8 cellular contexts compared by ENCODE assay signal in the genomic region with DNA sequence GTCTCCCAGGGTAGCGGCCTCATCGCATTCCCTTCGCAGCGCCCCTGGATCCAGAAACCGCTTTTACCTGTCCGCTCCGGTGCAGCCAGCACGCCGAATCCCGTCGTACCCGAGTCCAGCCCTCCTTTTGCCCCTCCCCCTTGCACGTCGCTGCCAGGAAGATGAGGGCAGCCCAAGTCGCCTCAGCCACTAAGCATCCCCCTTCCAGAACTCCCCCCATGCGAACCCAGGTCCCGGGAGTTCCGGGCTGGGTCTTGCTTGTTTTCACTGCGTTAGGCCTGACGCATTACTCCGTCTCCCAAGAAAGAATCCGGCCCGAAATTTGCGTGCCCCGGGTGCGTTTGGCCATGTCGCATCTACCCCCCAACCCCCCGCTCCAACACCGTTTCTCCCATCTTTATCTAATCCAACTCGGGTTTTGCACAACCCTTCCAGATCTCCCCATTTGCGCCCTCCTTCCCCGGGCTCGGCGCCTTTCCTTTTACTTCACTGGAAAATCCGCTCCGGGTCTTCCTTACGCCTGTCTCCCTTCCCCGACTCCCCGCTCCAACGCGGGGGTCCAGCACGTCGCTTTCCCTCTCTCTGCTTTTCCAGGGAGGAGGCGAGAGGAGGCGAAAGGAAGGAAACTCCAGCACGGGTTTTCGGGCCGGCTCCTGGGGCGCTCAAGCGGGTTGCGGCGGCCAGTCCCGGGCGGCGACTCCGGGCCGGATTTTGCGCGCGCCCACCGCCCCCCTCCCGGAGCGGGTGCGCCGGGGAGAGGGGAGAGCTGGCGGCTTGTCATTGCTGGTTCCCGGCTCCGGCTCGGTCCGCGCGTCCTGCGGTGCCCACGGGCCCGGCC.
DNase-seq lines count a peak whose midpoint lies in the region; ATAC-seq, FAIRE-seq and TF ChIP-seq lines count a peak whose summit lies in the region.
"Not testable (repeated sequence)": the region's sequence is repeated elsewhere in the genome, so short reads cannot be mapped to it uniquely, and the experiment has no call there.

No MANE protein-coding gene starts in this region.

- ATAC-seq in GM19463 (IDR thresholded peaks at IDR 0.05; ENCODE audit: unreplicated experiment) = peak; percentile 67
- peak; percentile 90 for ATAC-seq in lower lobe of right lung

- H3K4me3 ChIP-seq in endothelial cell of umbilical vein (replicated peaks in 1 of 3; ENCODE audit: insufficient read depth in 1 of 3, low read depth in 1 of 3, low read length in 3 of 3) (peak overlapping the region; percentile 70 to 88 (median 85)), lower lobe of right lung (peak overlapping the region; percentile 73)

- not testable (repeated sequence) for TF ChIP-seq POLR2A in endothelial cell of umbilical vein (IDR thresholded peaks at IDR 0.05; ENCODE audit: low read depth, low read length)

- not testable (repeated sequence) for TF ChIP-seq CTCF in endothelial cell of umbilical vein (IDR thresholded peaks at IDR 0.05; ENCODE audit: extremely low read depth in 1 of 2, insufficient read depth in 1 of 2, low read depth in 1 of 2, low read length in 2 of 2); lower lobe of right lung (IDR thresholded peaks at IDR 0.05)

- CTCF ChIA-PET in endothelial cell of umbilical vein (lab: Charles Lee) = interaction anchor here (0.6 to 1.4 kb wide), 5 partner anchors 10 to 108 kb away, joined by 3 to 7 read pairs (median 4); no protein-coding TSS in a partner anchor

- POLR2A ChIA-PET in endothelial cell of umbilical vein (lab: Charles Lee) = not testable (repeated sequence)

- intact Hi-C loops in endothelial cell of umbilical vein (cut with micrococcal nuclease); lower lobe of right lung (cut with DNase I): not testable (repeated sequence)

- H3K36me3 ChIP-seq in endothelial cell of umbilical vein (ENCODE audit: control insufficient read depth in 2 of 2, extremely low read depth in 1 of 2, insufficient read depth in 2 of 2, low read length in 2 of 2); lower lobe of right lung: not testable (repeated sequence)

- DNase-seq in Ammon's horn (ENCODE audit: low spot score) (peak; percentile 89), NAMALWA (ENCODE audit: low spot score) (peak; percentile 85), RPMI8226 (peak; percentile 90), endothelial cell of umbilical vein (ENCODE audit: low read depth, low spot score) (peak; percentile 92), lower lobe of right lung (peak; percentile 86)
- DNase-seq in activated T-cell treated with anti-CD3 and anti-CD28 coated beads, Interleukin-2, amount 50 U/mL, for 48 hours = peak; percentile 74 to 82
- DNase-seq in stimulated activated CD4-positive, alpha-beta T cell treated with anti-CD3 and anti-CD28 coated beads, Interleukin-1b, Interleukin-23, amount 100 ng/mL, for 24 hours (ENCODE audit: low read depth in 4 of 4, low spot score in 1 of 4) = peak in 3 of 4 experiments; percentile 18 to 51 (median 33)

- peak overlapping the region; percentile 99 for H2AFZ ChIP-seq in endothelial cell of umbilical vein (ENCODE audit: low read depth, low read length)

- not testable (repeated sequence) for BruUV-seq in endothelial cell of umbilical vein (replicated peaks; lab: Mats Ljungman, UMichigan)

- peaks cover 15 to 17% of the 10 kb centered on the region in 2 experiments for H3K27me3 ChIP-seq in endothelial cell of umbilical vein (ENCODE audit: control insufficient read depth in 2 of 2, insufficient read depth in 2 of 2, low read length in 2 of 2)
- H3K27me3 ChIP-seq in lower lobe of right lung (ENCODE audit: low read depth) = not testable (repeated sequence)

- H3K4me1 ChIP-seq in endothelial cell of umbilical vein (ENCODE audit: control insufficient read depth, extremely low read depth, insufficient read depth, low read length) = not testable (repeated sequence)
- H3K4me1 ChIP-seq in lower lobe of right lung = peaks cover 15% of the 10 kb centered on the region

- dilution Hi-C loops in endothelial cell of umbilical vein (cut with MboI; ENCODE audit: extremely low pct_ligation_motif_present, low sequenced_read_pairs) = not testable (repeated sequence)

- H4K20me1 ChIP-seq in endothelial cell of umbilical vein (replicated peaks; ENCODE audit: control insufficient read depth, extremely low read depth, insufficient read depth, low read length) = not testable (repeated sequence)

- H3K4me2 ChIP-seq in endothelial cell of umbilical vein (ENCODE audit: insufficient read depth, low read length) = peak overlapping the region; percentile 96

- H3K27ac ChIP-seq in endothelial cell of umbilical vein (ENCODE audit: insufficient read depth, low read depth, low read length) = peak overlapping the region; percentile 37
- H3K27ac ChIP-seq in lower lobe of right lung = peak overlapping the region; percentile 50

- peak overlapping the region; percentile 37 for H3K9ac ChIP-seq in endothelial cell of umbilical vein (replicated peaks; ENCODE audit: extremely low read depth, insufficient read depth, low read length)

- not testable (repeated sequence) for H3K79me2 ChIP-seq in endothelial cell of umbilical vein (ENCODE audit: control insufficient read depth, insufficient read depth, low read length)

- H3K9me1 ChIP-seq in endothelial cell of umbilical vein (replicated peaks; ENCODE audit: control insufficient read depth, extremely low read depth, insufficient read depth, low read length) = not testable (repeated sequence)

- FAIRE-seq in endothelial cell of umbilical vein (lab: Jason Lieb, UNC) = peak; percentile 93

- H3K9me3 ChIP-seq in endothelial cell of umbilical vein (replicated peaks; ENCODE audit: control insufficient read depth, insufficient read depth, low read length); lower lobe of right lung: not testable (repeated sequence)

TF ChIP-seq in endothelial cell of umbilical vein, 7 proteins besides CTCF, POLR2A, EP300 and RAD21:
- TF ChIP-seq POLR2AphosphoS5 (IDR thresholded peaks at IDR 0.05; ENCODE audit: insufficient read depth, low read depth, low read length) = peak; percentile 51

Comparison
In these comparisons a context has a peak if more than half of its experiments do, and no peak if none do; other contexts are left out.
1. Peak in every context shown above with its lines: DNase-seq, ATAC-seq, H3K4me3 ChIP-seq and H3K27ac ChIP-seq.
2. DNase-seq: peak in every context shown above with its lines; median percentile 92 in endothelial cell of umbilical vein; 90 in RPMI8226; 89 in Ammon's horn; 86 in lower lobe of right lung; 85 in NAMALWA; 78 in activated T-cell treated with anti-CD3 and anti-CD28 coated beads, Interleukin-2, amount 50 U/mL, for 48 hours; 33 in stimulated activated CD4-positive, alpha-beta T cell treated with anti-CD3 and anti-CD28 coated beads, Interleukin-1b, Interleukin-23, amount 100 ng/mL, for 24 hours.